ENCODE assay signal across 6 cellular contexts in genomic region chr11:46675288-46675851, GRCh38. TPM values are rescaled to one million over a fixed set of nuclear protein-coding genes. Genes with fewer than 3 reads are reported as not detected.
DNase-seq lines count a peak whose midpoint lies in the region; TF ChIP-seq lines count a peak whose summit lies in the region.
"Had no signal": no experiment of that assay in that cellular context is flagged by ENCODE, and none has a peak within 500 bp of the region (broad histone marks: within the 10 kb centered on the region; RNA-seq: fewer than 3 reads in every experiment).

No MANE protein-coding gene starts in this region.

- H4K20me1 ChIP-seq in PC-9 (ENCODE audit: insufficient read depth) (no peaks in the 10 kb centered on the region; the same call in 1 of the 2 replicates), fibroblast of lung (ENCODE audit: control insufficient read depth, extremely low read depth, insufficient read depth, low read length) (no peaks in the 10 kb centered on the region)

- TF ChIP-seq POLR2A in spleen (IDR thresholded peaks at IDR 0.05), result no peak

- POLR2A ChIA-PET in PC-9 (lab: Charles Lee; ENCODE audit: unreplicated experiment), result interaction anchor here (0.6 to 0.8 kb wide), 2 partner anchors 24 to 39 kb away, joined by 4 to 8 read pairs; no protein-coding TSS in a partner anchor

- intact Hi-C loops in PC-9 (cut with micrococcal nuclease; ENCODE audit: unreplicated experiment) (no loop called here), spleen (cut with DNase I; ENCODE audit: low total_unique reads) (no loop called here)

- BruUV-seq in PC-9 (replicated peaks; lab: Mats Ljungman, UMichigan), result no TSS peak

- CTCF ChIA-PET in PC-9 (lab: Charles Lee), result interaction anchor here (0.8 kb wide), 1 partner anchor 57 kb away, joined by 4 read pairs; no protein-coding TSS in a partner anchor

- peak; percentile 28 to 51 for DNase-seq in PC-9
- DNase-seq in fibroblast of lung (ENCODE audit: low read depth in 2 of 2), result peak; percentile 72 to 78
- DNase-seq in spleen, result peak; percentile 68
- no peak for DNase-seq in DMS114 treated with DMSO at 0.1 percent for 48 hours (lab: John Stamatoyannopoulos, UW; ENCODE audit: unreplicated experiment)
- no peak for DNase-seq in UCSD-AML1 (lab: John Stamatoyannopoulos, UW; ENCODE audit: unreplicated experiment)

- no peak overlapping the region for H3K4me3 ChIP-seq in PC-9
- H3K4me3 ChIP-seq in fibroblast of lung (replicated peaks in 1 of 4; ENCODE audit: control extremely low read depth in 1 of 4, insufficient read depth in 1 of 4, low read depth in 3 of 4, low read length in 4 of 4), result no peak overlapping the region
- H3K4me3 ChIP-seq in spleen, result peak overlapping the region in 1 of 8 donors; percentile 35

- 0 out of 2 replicates have a peak, but pooled peaks cover 3% of the 10 kb centered on the region for H3K36me3 ChIP-seq in PC-9 (ENCODE audit: low read depth)
- H3K36me3 ChIP-seq in fibroblast of lung (ENCODE audit: control insufficient read depth, insufficient read depth, low read length), result peaks cover 24% of the 10 kb centered on the region
- peaks cover 8 to 84% (median 68%) of the 10 kb centered on the region in 6 donors for H3K36me3 ChIP-seq in spleen

- peaks cover 27% of the 10 kb centered on the region; the same call in 1 of the 2 replicates for H3F3A ChIP-seq in PC-9 (ENCODE audit: insufficient read depth, low read depth)

- WGBS in spleen, 5 donors, result 44 to 73% (median 62%) methylated on average over 4 of the region's 4 CpGs

- H2AFZ ChIP-seq in PC-9 (no peak overlapping the region), fibroblast of lung (ENCODE audit: low read length) (no peak overlapping the region)

- H3K4me1 ChIP-seq in PC-9 (replicated peaks; ENCODE audit: insufficient read depth), result 0 out of 2 replicates have a peak, but pooled peaks cover 5% of the 10 kb centered on the region
- H3K4me1 ChIP-seq in fibroblast of lung (ENCODE audit: control insufficient read depth, extremely low read depth, insufficient read depth, low read length), result peaks cover 4% of the 10 kb centered on the region
- H3K4me1 ChIP-seq in spleen, result peaks cover 42 to 92% (median 73%) of the 10 kb centered on the region in 6 donors

- H3K79me2 ChIP-seq in PC-9 (ENCODE audit: low read depth) (no peaks in the 10 kb centered on the region), fibroblast of lung (ENCODE audit: control insufficient read depth, insufficient read depth, low read length) (no peaks in the 10 kb centered on the region)

- H3K27me3 ChIP-seq in PC-9 (ENCODE audit: insufficient read depth, low read depth) (no peaks in the 10 kb centered on the region), fibroblast of lung (ENCODE audit: control insufficient read depth, insufficient read depth, low read length) (no peaks in the 10 kb centered on the region), spleen (replicated peaks in 1 of 7) (no peaks in the 10 kb centered on the region)

- no peak overlapping the region; the same call in 1 of the 2 replicates for H3K4me2 ChIP-seq in PC-9
- H3K4me2 ChIP-seq in fibroblast of lung (ENCODE audit: extremely low read depth, insufficient read depth, low read length), result no peak overlapping the region

- H3K9ac ChIP-seq in fibroblast of lung (ENCODE audit: insufficient read depth, low read length), result no peak overlapping the region

- TF ChIP-seq CTCF in PC-9 (conservative IDR thresholded peaks at IDR 0.05), result no peak
- TF ChIP-seq CTCF in fibroblast of lung (conservative IDR thresholded peaks at IDR 0.05 in 1 of 2, IDR thresholded peaks at IDR 0.05 in 1 of 2; ENCODE audit: low read depth in 1 of 2, low read length in 2 of 2), result peak; percentile 19 to 20
- TF ChIP-seq CTCF in spleen (IDR thresholded peaks at IDR 0.05 in 8 of 11, conservative IDR thresholded peaks at IDR 0.05 in 3 of 11), result no peak

- H3K27ac ChIP-seq in PC-9 (0 out of 2 replicates have a peak overlapping the region, but pooled peaks have one; percentile 21), fibroblast of lung (ENCODE audit: insufficient read depth, low read length) (peak overlapping the region; percentile 19), spleen (peak overlapping the region; percentile 5 to 90 (median 77))

- H3K9me3 ChIP-seq in PC-9 (ENCODE audit: insufficient read depth, low read depth) (no peaks in the 10 kb centered on the region), fibroblast of lung (ENCODE audit: control insufficient read depth, insufficient read depth, low read depth, low read length) (no peaks in the 10 kb centered on the region), spleen (no peaks in the 10 kb centered on the region)

- H3K9me2 ChIP-seq in PC-9 (ENCODE audit: insufficient read depth), result no peaks in the 10 kb centered on the region

RNA-seq across cellular contexts. Expression of gene ARHGAP1, which starts 25.0 kb away (rescaled TPM):
- total RNA-seq in PC-9 (2021) (60.3 and 64.2 TPM in 2 replicates), fibroblast of lung (28.8 and 38.0 TPM in 2 replicates), spleen (100 to 1,000 TPM in 2 of 7 donors, 10 to 100 TPM in 5; 62.5 to 137 (median 88.7) TPM)
- polyA plus RNA-seq in fibroblast of lung (34.4 and 41.0 TPM in 2 replicates), spleen (10 to 100 TPM; 13.3 to 26.5 (median 15.5) TPM)
- 118 TPM in 2 replicates for polyA plus RNA-seq in fibroblast of lung (2012)
- 749 and 906 TPM in 2 replicates for polyA minus RNA-seq in fibroblast of lung (ENCODE audit: low replicate concordance)

RNA-seq across cellular contexts. Expression of gene ZNF408, which starts 25.5 kb away (rescaled TPM):
- total RNA-seq in PC-9 (2021) (13.8 and 16.2 TPM in 2 replicates), fibroblast of lung (6.9 and 7.9 TPM in 2 replicates), spleen (10 to 100 TPM in 5 of 7 donors, 1 to 10 TPM in 2; 6.9 to 17.4 (median 10.8) TPM)
- polyA plus RNA-seq in fibroblast of lung (4.2 and 5.9 TPM in 2 replicates), spleen (10 to 100 TPM in 1 of 3 donors, 1 to 10 TPM in 2; 4.7 to 10.2 (median 6.1) TPM)
- polyA plus RNA-seq in fibroblast of lung (2012), result 6.1 and 8.3 TPM in 2 replicates
- 6.3 and 12.7 TPM in 2 replicates for polyA minus RNA-seq in fibroblast of lung (ENCODE audit: low replicate concordance)

RNA-seq across cellular contexts. Expression of gene F2, which starts 43.6 kb away (rescaled TPM):
- total RNA-seq in PC-9 (2021), result 0.20 TPM in 1 of 2 replicates, not detected in the other
- not detected in 2 replicates for total RNA-seq in fibroblast of lung
- not detected in 2 replicates for polyA plus RNA-seq in fibroblast of lung
- polyA plus RNA-seq in fibroblast of lung (2012), result not detected in 2 replicates
- polyA minus RNA-seq in fibroblast of lung (ENCODE audit: low replicate concordance), result 0.31 TPM in 1 of 2 replicates, not detected in the other
- total RNA-seq in spleen, result under 1 TPM in 2 of 7 donors, not detected in 5; 0.23 to 0.33 TPM
- under 1 TPM in 1 of 3 donors, not detected in 2; 0.03 TPM for polyA plus RNA-seq in spleen
- total RNA-seq: dermis microvascular lymphatic vessel endothelial cell had no signal

RNA-seq across cellular contexts. Expression of gene ATG13, which starts 58.0 kb away (rescaled TPM):
- total RNA-seq in PC-9 (2021) (109 TPM in 2 replicates), fibroblast of lung (50.3 and 67.4 TPM in 2 replicates), spleen (100 to 1,000 TPM in 2 of 7 donors, 10 to 100 TPM in 5; 65.4 to 111 (median 88.7) TPM)
- polyA plus RNA-seq in fibroblast of lung (42.0 and 44.9 TPM in 2 replicates), spleen (10 to 100 TPM; 14.9 to 33.9 (median 15.7) TPM)
- 41.4 and 43.9 TPM in 2 replicates for polyA plus RNA-seq in fibroblast of lung (2012)
- polyA minus RNA-seq in fibroblast of lung (ENCODE audit: low replicate concordance), result 219 and 268 TPM in 2 replicates

RNA-seq across cellular contexts. Expression of gene HARBI1, which starts 58.3 kb away (rescaled TPM):
- total RNA-seq in PC-9 (2021), result 6.6 and 8.0 TPM in 2 replicates
- 6.4 and 7.6 TPM in 2 replicates for total RNA-seq in fibroblast of lung
- 4.9 TPM in 2 replicates for polyA plus RNA-seq in fibroblast of lung
- polyA plus RNA-seq in fibroblast of lung (2012), result 3.3 and 4.0 TPM in 2 replicates
- polyA minus RNA-seq in fibroblast of lung (ENCODE audit: low replicate concordance), result 2.6 and 4.1 TPM in 2 replicates
- total RNA-seq in spleen, result 1 to 10 TPM; 3.2 to 5.6 (median 4.4) TPM
- 1 to 10 TPM; 1.4 to 3.4 (median 2.1) TPM for polyA plus RNA-seq in spleen

Comparison
In these comparisons a context has a peak if more than half of its experiments do, and no peak if none do; other contexts are left out.
1. DNase-seq: peak in PC-9 (2 of 2), fibroblast of lung (2 of 2) and spleen (single experiment); none in DMS114 treated with DMSO at 0.1 percent for 48 hours (single experiment) and UCSD-AML1 (single experiment).
2. H3K27ac ChIP-seq: peak in every context shown above with its lines; median percentile 77 in spleen; 21 in PC-9; 19 in fibroblast of lung.
3. CTCF ChIP-seq: peak in fibroblast of lung (2 of 2); none in PC-9 (single experiment) and spleen (0 of 11).